9 cellular contexts compared by ENCODE assay signal in genomic region chr5:141245250-141245717, GRCh38. TPM values are rescaled to one million over a fixed set of nuclear protein-coding genes. Genes with fewer than 3 reads are reported as not detected.
DNase-seq lines count a peak whose midpoint lies in the region; ATAC-seq and TF ChIP-seq lines count a peak whose summit lies in the region.
"Had no signal": no experiment of that assay in that cellular context is flagged by ENCODE, and none has a peak within 500 bp of the region (broad histone marks: within the 10 kb centered on the region; RNA-seq: fewer than 3 reads in every experiment).

Gene PCDHB15, plus strand, starts transcription at chr5:141245395. Its CDS starts 184 bp downstream, at chr5:141245579.

- TF ChIP-seq CTCF in endodermal cell (conservative IDR thresholded peaks at IDR 0.05) (peak; percentile 93), neural crest cell (conservative IDR thresholded peaks at IDR 0.05) (peak; percentile 57)

- peak; percentile 25 for DNase-seq in COR-L47 (lab: John Stamatoyannopoulos, UW)
- DNase-seq in NAMALWA (ENCODE audit: low spot score), result peak; percentile 65
- peak; percentile 90 for DNase-seq in endodermal cell
- peak; percentile 29 for DNase-seq in neural crest cell (ENCODE audit: low read depth, low spot score)
- DNase-seq in DMS114 treated with DMSO at 0.1 percent for 48 hours (lab: John Stamatoyannopoulos, UW; ENCODE audit: unreplicated experiment), result no peak
- DNase-seq: T-helper 2 cell had no signal

- peak within 1 kb of the TSS; percentile 88 for H3K27ac Mint-ChIP-seq in endodermal cell
- H3K27ac Mint-ChIP-seq in neural crest cell (ENCODE audit: unreplicated experiment), result peak within 1 kb of the TSS; percentile 90

- no peaks in the 10 kb centered on the region for H3K27me3 ChIP-seq in endodermal cell (ENCODE audit: control insufficient read depth, insufficient read depth, low read length, poor library complexity, severe bottlenecking)

- H3K36me3 ChIP-seq in endodermal cell (ENCODE audit: control insufficient read depth, insufficient read depth, low read length), result no peaks in the 10 kb centered on the region

- H3K27ac ChIP-seq in endodermal cell (ENCODE audit: low read depth, low read length), result no peak within 1 kb of the TSS

- no peaks in the 10 kb centered on the region for H3K4me1 ChIP-seq in endodermal cell (ENCODE audit: control insufficient read depth, insufficient read depth, low read length)

- H3K36me3 Mint-ChIP-seq in endodermal cell (ENCODE audit: low read depth) (peaks cover 47% of the 10 kb centered on the region), neural crest cell (ENCODE audit: low read depth) (peaks cover 70% of the 10 kb centered on the region)

- H3K27me3 Mint-ChIP-seq in endodermal cell (ENCODE audit: insufficient read depth), result peaks cover 4% of the 10 kb centered on the region
- H3K27me3 Mint-ChIP-seq in neural crest cell (ENCODE audit: low read depth), result no peaks in the 10 kb centered on the region

- peak within 1 kb of the TSS; percentile 71 for H3K4me3 Mint-ChIP-seq in endodermal cell
- peak within 1 kb of the TSS; percentile 85 for H3K4me3 Mint-ChIP-seq in neural crest cell

- no peak for ATAC-seq in activated CD4-positive, CD25-positive, alpha-beta regulatory T cell treated with anti-CD3 and anti-CD28 coated beads, Interleukin-2, amount 50 U/mL, for 24 hours
- ATAC-seq in GM18870 (IDR thresholded peaks at IDR 0.05; ENCODE audit: unreplicated experiment), result no peak
- ATAC-seq in GM18520 (IDR thresholded peaks at IDR 0.05; ENCODE audit: unreplicated experiment), result no peak

- H3K9me3 ChIP-seq in endodermal cell (ENCODE audit: control insufficient read depth, low read length), result peaks cover 62% of the 10 kb centered on the region

- H3K9ac ChIP-seq in endodermal cell (ENCODE audit: extremely low read depth, low read length, poor library complexity, severe bottlenecking), result no peak within 1 kb of the TSS

- H3K4me1 Mint-ChIP-seq in endodermal cell (no peaks in the 10 kb centered on the region), neural crest cell (peaks cover 3% of the 10 kb centered on the region)

- no peak within 1 kb of the TSS for H3K4me3 ChIP-seq in endodermal cell (ENCODE audit: low read length)

- 79 to 89% methylated on average over 9 to 16 of the region's 16 CpGs for WGBS in endodermal cell (ENCODE audit: insufficient coverage in 1 of 2, insufficient read length in 1 of 2), 2 experiments

- H3K9me3 Mint-ChIP-seq in endodermal cell (peaks cover 61% of the 10 kb centered on the region), neural crest cell (peaks cover 25% of the 10 kb centered on the region)

RNA-seq across cellular contexts. Expression of gene PCDHB15, which starts in this region (rescaled TPM):
- total RNA-seq in endodermal cell (1 to 10 TPM; 3.7 to 9.8 TPM), neural crest cell (5.5 and 5.6 TPM in 2 replicates)
- polyA plus RNA-seq in endodermal cell (2013, experiment 1 of 2), result 1.3 TPM
- polyA plus RNA-seq in endodermal cell (2013, experiment 2 of 2), result 1.3 TPM
